Comparison of ENCODE assay signal across 3 cellular contexts in genomic region chr21:32167513-32167912, GRCh38.
"Had no signal": no experiment of that assay in that cellular context is flagged by ENCODE, and none has a peak within 500 bp of the region (broad histone marks: within the 10 kb centered on the region; RNA-seq: fewer than 3 reads in every experiment).

No MANE protein-coding gene starts in this region.

- DNase-seq: GDM1, GF-D8 had no signal

- H3K4me3 ChIP-seq: GM12878 had no signal
